9 cellular contexts compared by ENCODE assay signal in the genomic region with DNA sequence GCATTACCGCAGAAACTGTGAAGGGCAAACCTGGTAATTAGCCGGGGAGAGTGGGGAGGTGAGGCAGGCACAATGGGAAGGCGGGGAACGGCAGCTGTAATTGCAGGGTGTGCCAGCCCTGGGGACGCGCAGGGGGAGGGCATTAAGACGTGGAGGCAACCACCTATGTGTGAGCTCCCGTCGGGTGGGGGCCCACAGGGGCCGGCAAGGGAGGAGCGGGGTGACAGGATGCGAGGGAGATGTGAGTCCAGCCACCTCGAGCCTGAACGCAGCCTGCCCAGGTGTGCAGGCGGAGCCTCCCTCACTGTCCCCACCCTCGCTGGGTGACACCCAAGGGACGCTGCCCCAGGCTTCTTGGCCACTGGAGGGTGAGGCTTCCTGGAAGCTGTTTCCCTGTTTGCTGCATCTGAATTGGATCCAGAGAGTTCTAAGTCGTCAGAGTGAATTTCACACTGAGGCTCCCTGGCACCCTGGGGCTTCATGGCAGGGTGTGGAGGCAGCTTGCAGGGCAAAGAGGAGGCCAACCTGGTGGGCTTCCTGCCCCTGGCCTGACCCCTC.
A peak's percentile ranks its signal among the peaks of the same experiment; 100 is the strongest.
DNase-seq lines count a peak whose midpoint lies in the region; ATAC-seq and TF ChIP-seq lines count a peak whose summit lies in the region.
"Had no signal": no experiment of that assay in that cellular context is flagged by ENCODE, and none has a peak within 500 bp of the region (broad histone marks: within the 10 kb centered on the region; RNA-seq: fewer than 3 reads in every experiment).

No MANE protein-coding gene starts in this region.

- H3K9me2 ChIP-seq in PC-3 (replicated peaks; ENCODE audit: low read length): no peaks in the 10 kb centered on the region

- TF ChIP-seq CTCF in PC-3 (conservative IDR thresholded peaks at IDR 0.05; ENCODE audit: low read depth, low read length) (no peak), stomach (IDR thresholded peaks at IDR 0.05) (no peak)

- BruUV-seq in PC-3 (replicated peaks; lab: Mats Ljungman, UMichigan): no TSS peak

- H2AFZ ChIP-seq in PC-3 (ENCODE audit: low read length): peak overlapping the region; percentile 77

- in situ Hi-C loops in KBM-7 (cut with MboI; ENCODE audit: low pct_unique_long_range_greater_than_20kb, low sequenced_read_pairs): no loop called here

- TF ChIP-seq POLR2A in stomach (IDR thresholded peaks at IDR 0.05): no peak

- peak; percentile 30 for DNase-seq in activated CD4-positive, CD25-positive, alpha-beta regulatory T cell treated with anti-CD3 and anti-CD28 coated beads, Interleukin-2, amount 50 U/mL, for 72 hours
- DNase-seq in PC-3: peak; percentile 79
- peak; percentile 52 for DNase-seq in islet precursor cell
- peak; percentile 79 for DNase-seq in stomach
- DNase-seq in KBM-7: no peak

- ATAC-seq in activated CD4-positive, CD25-positive, alpha-beta regulatory T cell treated with anti-CD3 and anti-CD28 coated beads, Interleukin-2, amount 50 U/mL, for 24 hours: no peak
- ATAC-seq in PC-3 (peak; percentile 92), GM19452 (IDR thresholded peaks at IDR 0.05; ENCODE audit: unreplicated experiment) (no peak), HG02840 (IDR thresholded peaks at IDR 0.05; ENCODE audit: low FRiP score, unreplicated experiment) (no peak)
- ATAC-seq: K562 had no signal

- WGBS in stomach, 5 donors: 25 to 46% (median 36%) methylated on average over 15 to 18 of the region's 18 CpGs

- H3K36me3 ChIP-seq in PC-3 (ENCODE audit: low read depth, low read length) (no peaks in the 10 kb centered on the region), stomach (no peaks in the 10 kb centered on the region)

- peak overlapping the region; percentile 79 for H3K4me2 ChIP-seq in PC-3 (ENCODE audit: low read length)

- no peaks in the 10 kb centered on the region for H3F3A ChIP-seq in PC-3 (ENCODE audit: low read length, unreplicated experiment)

- POLR2A ChIA-PET in PC-3 (lab: Charles Lee; ENCODE audit: unreplicated experiment): no interaction called here

- no peak for TF ChIP-seq EP300 in stomach (IDR thresholded peaks at IDR 0.05)

- H3K27me3 ChIP-seq in PC-3 (ENCODE audit: low read length) (no peaks in the 10 kb centered on the region), stomach (no peaks in the 10 kb centered on the region)

- H3K4me3 ChIP-seq in PC-3 (ENCODE audit: low read length) (peak overlapping the region; percentile 45), stomach (no peak overlapping the region)
- H3K4me3 ChIP-seq: K562 had no signal

- intact Hi-C loops in PC-3 (cut with micrococcal nuclease): no loop called here
- intact Hi-C loops in stomach (cut with DNase I; ENCODE audit: low total_unique reads): no loop called here

- H3K9ac ChIP-seq in PC-3 (ENCODE audit: low read length): 0 out of 2 replicates have a peak overlapping the region, but pooled peaks have one; percentile 26

- H3K27ac ChIP-seq in PC-3 (ENCODE audit: low read length) (peak overlapping the region; percentile 42), stomach (peak overlapping the region; percentile 55 to 72 (median 65))

- no peaks in the 10 kb centered on the region for H4K20me1 ChIP-seq in PC-3 (ENCODE audit: low read length)

- H3K4me1 ChIP-seq in PC-3 (ENCODE audit: insufficient read depth, low read length) (peaks cover 26% of the 10 kb centered on the region), stomach (peaks cover 14 to 36% (median 31%) of the 10 kb centered on the region in 4 donors)

- CTCF ChIA-PET in PC-3 (lab: Charles Lee): no interaction called here

- H3K79me2 ChIP-seq in PC-3 (ENCODE audit: low read length): no peaks in the 10 kb centered on the region

- H3K9me3 ChIP-seq in PC-3 (ENCODE audit: low read length) (no peaks in the 10 kb centered on the region), stomach (no peaks in the 10 kb centered on the region)
